Comparison of ENCODE assay signal across 8 cellular contexts in genomic region chr14:92726135-92726932, GRCh38. TPM values are rescaled to one million over a fixed set of nuclear protein-coding genes. Genes with fewer than 3 reads are reported as not detected.
A peak's percentile ranks its signal among the peaks of the same experiment; 100 is the strongest.
DNase-seq lines count a peak whose midpoint lies in the region; ATAC-seq, FAIRE-seq and TF ChIP-seq lines count a peak whose summit lies in the region.

No MANE protein-coding gene starts in this region.

- peak in 1 of 4 donors; percentile 93 for TF ChIP-seq EP300 in upper lobe of left lung (IDR thresholded peaks at IDR 0.05)

- no peak overlapping the region for H2AFZ ChIP-seq in OCI-LY7 (ENCODE audit: low read length)

- H3K79me2 ChIP-seq in OCI-LY7 (ENCODE audit: insufficient read depth, low read depth, low read length) = no peaks in the 10 kb centered on the region

- intact Hi-C loops in kidney (cut with DNase I) = no loop called here
- intact Hi-C loops in OCI-LY7 (cut with micrococcal nuclease; ENCODE audit: unreplicated experiment) = no loop called here

- in situ Hi-C loops in astrocyte of the cerebellum (cut with HindIII; ENCODE audit: low sequenced_read_pairs) = no loop called here

- DNase-seq in AG08395 (ENCODE audit: low spot score) (peak; percentile 84), LoVo (ENCODE audit: low spot score) (peak; percentile 93), astrocyte of the cerebellum (ENCODE audit: low read depth) (peak; percentile 52), kidney (peak; percentile 40), upper lobe of left lung (peak in 1 of 2 donors; percentile 93), NCI-H187 (lab: John Stamatoyannopoulos, UW) (no peak), NCI-H2171 (lab: John Stamatoyannopoulos, UW) (no peak), OCI-LY7 (ENCODE audit: low spot score) (no peak)

- no TSS peak for BruUV-seq in OCI-LY7 (replicated peaks; lab: Mats Ljungman, UMichigan)

- H3K27ac ChIP-seq in kidney (ENCODE audit: low read depth in 2 of 2, low read length in 2 of 2) (peak overlapping the region; percentile 43 to 84), upper lobe of left lung (peak overlapping the region; percentile 79 to 94 (median 82)), OCI-LY7 (ENCODE audit: low read depth, low read length, poor library complexity, severe bottlenecking) (no peak overlapping the region)

- H3K27me3 ChIP-seq in upper lobe of left lung = no peaks in the 10 kb centered on the region

- H3K4me1 ChIP-seq in kidney (ENCODE audit: control insufficient read depth in 1 of 2, insufficient read depth in 1 of 2, low read depth in 1 of 2, low read length in 2 of 2) (peaks cover 0 to 8% of the 10 kb centered on the region in 2 donors), upper lobe of left lung (peaks cover 22 to 40% (median 33%) of the 10 kb centered on the region in 4 donors), OCI-LY7 (ENCODE audit: insufficient read depth, low read length, poor library complexity, severe bottlenecking) (no peaks in the 10 kb centered on the region)

- no peaks in the 10 kb centered on the region for H4K20me1 ChIP-seq in OCI-LY7 (ENCODE audit: insufficient read depth, low read length)

- peak in 1 of 4 donors; percentile 29 for TF ChIP-seq POLR2A in upper lobe of left lung (IDR thresholded peaks at IDR 0.05)

- CTCF ChIA-PET in OCI-LY7 (lab: Charles Lee; ENCODE audit: unreplicated experiment) = no interaction called here

- 43 to 64% methylated on average over 12 of the region's 12 CpGs for WGBS in upper lobe of left lung, 2 donors

- H3K9me3 ChIP-seq in kidney (ENCODE audit: control insufficient read depth in 1 of 2, low read length in 2 of 2) (no peaks in the 10 kb centered on the region), upper lobe of left lung (no peaks in the 10 kb centered on the region), OCI-LY7 (ENCODE audit: low read length) (no peaks in the 10 kb centered on the region; the same call in 1 of the 2 replicates)

- H3K36me3 ChIP-seq in kidney (ENCODE audit: control insufficient read depth in 1 of 2, insufficient read depth in 2 of 2, low read length in 2 of 2) = peaks cover 5 to 6% of the 10 kb centered on the region in 2 donors
- peaks cover 0 to 14% (median 11%) of the 10 kb centered on the region in 4 donors for H3K36me3 ChIP-seq in upper lobe of left lung
- peaks cover 32% of the 10 kb centered on the region for H3K36me3 ChIP-seq in OCI-LY7 (ENCODE audit: insufficient read depth, low read length)

- H3K4me2 ChIP-seq in OCI-LY7 (ENCODE audit: low read length) = no peak overlapping the region

- POLR2A ChIA-PET in OCI-LY7 (lab: Charles Lee) = interaction anchor here (0.7 to 0.8 kb wide), 2 partner anchors 21 to 29 kb away, joined by 3 to 4 read pairs; no protein-coding TSS in a partner anchor

- H3K4me3 ChIP-seq in astrocyte of the cerebellum (ENCODE audit: low read depth, low read length) = no peak overlapping the region
- no peak overlapping the region for H3K4me3 ChIP-seq in kidney (ENCODE audit: low read length in 2 of 2)
- no peak overlapping the region for H3K4me3 ChIP-seq in upper lobe of left lung
- no peak overlapping the region for H3K4me3 ChIP-seq in OCI-LY7 (ENCODE audit: low read depth, low read length, poor library complexity, severe bottlenecking)

- peak; percentile 90 to 91 for ATAC-seq in upper lobe of left lung (ENCODE audit: low FRiP score in 2 of 2)

- FAIRE-seq in kidney (lab: Jason Lieb, UNC) = no peak

- TF ChIP-seq CTCF in astrocyte of the cerebellum (IDR thresholded peaks at IDR 0.05; ENCODE audit: low read depth, low read length, missing control alignments) (no peak), kidney (IDR thresholded peaks at IDR 0.05; ENCODE audit: borderline replicate concordance, extremely low read depth, insufficient read depth) (no peak), upper lobe of left lung (IDR thresholded peaks at IDR 0.05) (no peak), OCI-LY7 (conservative IDR thresholded peaks at IDR 0.05; ENCODE audit: low read length) (no peak)

- no peaks in the 10 kb centered on the region for H3K9me2 ChIP-seq in OCI-LY7 (ENCODE audit: insufficient read depth, low read length)

- H3K9ac ChIP-seq in kidney (ENCODE audit: low read length in 2 of 2) = no peak overlapping the region

RNA-seq across cellular contexts. Expression of gene LGMN, which starts 22.1 kb away (rescaled TPM):
- total RNA-seq in kidney (66.3 TPM), upper lobe of left lung (100 to 1,000 TPM in 3 of 6 donors, 10 to 100 TPM in 3; 53.4 to 222 (median 123) TPM), OCI-LY7 (2022) (22.1 and 26.1 TPM in 2 replicates)
- polyA plus RNA-seq in kidney (ENCODE audit: insufficient read depth, low read depth, low replicate concordance) = 200 TPM
- 24.8 and 27.7 TPM in 2 replicates for total RNA-seq in OCI-LY7 (2014; rRNA removed; shearing (Covaris generic))

Comparison
In these comparisons a context has a peak if more than half of its experiments do, and no peak if none do; other contexts are left out.
1. DNase-seq: peak in AG08395 (single experiment), LoVo (single experiment), astrocyte of the cerebellum (single experiment) and kidney (single experiment); none in NCI-H187 (0 of 2), NCI-H2171 (single experiment) and OCI-LY7 (single experiment).